Comparison of ENCODE assay signal across 19 cellular contexts in genomic region chr2:113337809-113338208, GRCh38. TPM values are rescaled to one million over a fixed set of nuclear protein-coding genes. Genes with fewer than 3 reads are reported as not detected.
DNase-seq lines count a peak whose midpoint lies in the region; ATAC-seq and TF ChIP-seq lines count a peak whose summit lies in the region.
"Had no signal": no experiment of that assay in that cellular context is flagged by ENCODE, and none has a peak within 500 bp of the region (broad histone marks: within the 10 kb centered on the region; RNA-seq: fewer than 3 reads in every experiment).

No MANE protein-coding gene starts in this region.

- H3K27ac ChIP-seq in gastroesophageal sphincter (no peak overlapping the region), right cardiac atrium (ENCODE audit: low read length) (peak overlapping the region; percentile 86), gastrocnemius medialis (peak overlapping the region; percentile 78 to 84 (median 82)), vagina (no peak overlapping the region)
- H3K27ac ChIP-seq: GM23248, SJCRH30 had no signal

- H3K4me3 ChIP-seq in gastroesophageal sphincter: no peak overlapping the region
- H3K4me3 ChIP-seq in right cardiac atrium (ENCODE audit: low read length): no peak overlapping the region
- no peak overlapping the region for H3K4me3 ChIP-seq in gastrocnemius medialis
- H3K4me3 ChIP-seq in vagina: no peak overlapping the region
- H3K4me3 ChIP-seq: GM23248, K562, SJCRH30 had no signal

- H3K9me3 ChIP-seq in gastroesophageal sphincter (no peaks in the 10 kb centered on the region), right cardiac atrium (ENCODE audit: control insufficient read depth, low read length) (no peaks in the 10 kb centered on the region), gastrocnemius medialis (no peaks in the 10 kb centered on the region), vagina (no peaks in the 10 kb centered on the region)
- H3K9me3 ChIP-seq: SJCRH30 had no signal

- in situ Hi-C loops in gastrocnemius medialis (cut with MboI; ENCODE audit: low sequenced_read_pairs in 4 of 4): no loop called here

- no peaks in the 10 kb centered on the region for H3K27me3 ChIP-seq in gastroesophageal sphincter
- no peaks in the 10 kb centered on the region for H3K27me3 ChIP-seq in right cardiac atrium (ENCODE audit: control insufficient read depth, insufficient read depth)
- no peaks in the 10 kb centered on the region for H3K27me3 ChIP-seq in gastrocnemius medialis
- no peaks in the 10 kb centered on the region for H3K27me3 ChIP-seq in vagina
- H3K27me3 ChIP-seq: SJCRH30 had no signal

- TF ChIP-seq CTCF in gastroesophageal sphincter (IDR thresholded peaks at IDR 0.05): no peak
- no peak for TF ChIP-seq CTCF in gastrocnemius medialis (IDR thresholded peaks at IDR 0.05 in 4 of 5, conservative IDR thresholded peaks at IDR 0.05 in 1 of 5)
- no peak for TF ChIP-seq CTCF in vagina (IDR thresholded peaks at IDR 0.05)

- ATAC-seq in gastroesophageal sphincter (peak; percentile 48), right cardiac atrium (peak; percentile 74 to 81), gastrocnemius medialis (peak; percentile 89 to 92), GM18868 (IDR thresholded peaks at IDR 0.05; ENCODE audit: unreplicated experiment) (no peak)
- ATAC-seq: K562 had no signal

- 27 to 80% methylated on average over 1 to 2 of the region's 5 CpGs for WGBS in gastroesophageal sphincter (ENCODE audit: low coverage in 1 of 2), 2 donors
- 26% methylated on average over 5 of the region's 5 CpGs for WGBS in right cardiac atrium

- no peak for TF ChIP-seq EP300 in gastroesophageal sphincter (IDR thresholded peaks at IDR 0.05)

- peaks cover 0 to 6% (median 0%) of the 10 kb centered on the region in 3 donors for H3K4me1 ChIP-seq in gastroesophageal sphincter
- H3K4me1 ChIP-seq in right cardiac atrium (ENCODE audit: control insufficient read depth, insufficient read depth, low read length): peaks cover 12% of the 10 kb centered on the region
- peaks cover 23 to 39% of the 10 kb centered on the region in 2 donors for H3K4me1 ChIP-seq in gastrocnemius medialis
- H3K4me1 ChIP-seq in vagina: peaks cover 13% of the 10 kb centered on the region

- DNase-seq in right cardiac atrium: peak in 2 of 3 donors; percentile 68
- peak; percentile 87 to 94 for DNase-seq in gastrocnemius medialis
- DNase-seq in vagina (ENCODE audit: extremely low spot score in 2 of 2): no peak
- no peak for DNase-seq in NCI-H1436 (lab: John Stamatoyannopoulos, UW)
- DNase-seq in COLO668 (lab: John Stamatoyannopoulos, UW; ENCODE audit: unreplicated experiment): no peak
- DNase-seq: Calu3; DMS53; GM23248; HCEC 1CT; NCI-H1417; NCI-H1930; NCI-H446; NCI-H69; NK-92 treated with Interleukin-12 subunit alpha and Interleukin-12 subunit beta, amount 100 ng/mL, for 24 hours; RPMI8226; SJCRH30 had no signal

- no peak for TF ChIP-seq POLR2A in gastroesophageal sphincter (IDR thresholded peaks at IDR 0.05)
- no peak for TF ChIP-seq POLR2A in gastrocnemius medialis (IDR thresholded peaks at IDR 0.05)
- no peak for TF ChIP-seq POLR2A in vagina (IDR thresholded peaks at IDR 0.05)

- H3K36me3 ChIP-seq in gastroesophageal sphincter (no peaks in the 10 kb centered on the region), gastrocnemius medialis (no peaks in the 10 kb centered on the region), vagina (no peaks in the 10 kb centered on the region)
- H3K36me3 ChIP-seq: SJCRH30 had no signal

- intact Hi-C loops in right cardiac atrium (cut with DNase I): no loop called here
- intact Hi-C loops in gastrocnemius medialis (cut with DNase I; ENCODE audit: low total_unique reads): loop anchor here (2.0 kb wide), 1 partner anchor 29 kb away; no protein-coding TSS in a partner anchor
- intact Hi-C loops in vagina (cut with DNase I): no loop called here

RNA-seq across cellular contexts. Expression of gene PAX8, which starts 59.1 kb away (rescaled TPM):
- total RNA-seq in gastroesophageal sphincter (1 to 10 TPM in 2 of 4 donors, under 1 TPM in 1, not detected in 1; 0.62 to 2.5 (median 1.1) TPM), right cardiac atrium (1 to 10 TPM in 1 of 4 donors, under 1 TPM in 2, not detected in 1; 0.11 to 1.9 (median 0.68) TPM), gastrocnemius medialis (1 to 10 TPM in 3 of 4 donors, under 1 TPM in 1; 0.27 to 8.7 (median 2.1) TPM), vagina (1.7 TPM)
- 0.05 TPM for polyA plus RNA-seq in right cardiac atrium

Comparison
In these comparisons a context has a peak if more than half of its experiments do, and no peak if none do; other contexts are left out.
1. H3K27ac ChIP-seq: peak in right cardiac atrium (single experiment) and gastrocnemius medialis (4 of 4); none in gastroesophageal sphincter (0 of 4) and vagina (single experiment).
2. DNase-seq: peak in right cardiac atrium (2 of 3) and gastrocnemius medialis (2 of 2); none in vagina (0 of 2), NCI-H1436 (single experiment) and COLO668 (single experiment).